ENCODE assay signal across 8 cellular contexts in the genomic region with DNA sequence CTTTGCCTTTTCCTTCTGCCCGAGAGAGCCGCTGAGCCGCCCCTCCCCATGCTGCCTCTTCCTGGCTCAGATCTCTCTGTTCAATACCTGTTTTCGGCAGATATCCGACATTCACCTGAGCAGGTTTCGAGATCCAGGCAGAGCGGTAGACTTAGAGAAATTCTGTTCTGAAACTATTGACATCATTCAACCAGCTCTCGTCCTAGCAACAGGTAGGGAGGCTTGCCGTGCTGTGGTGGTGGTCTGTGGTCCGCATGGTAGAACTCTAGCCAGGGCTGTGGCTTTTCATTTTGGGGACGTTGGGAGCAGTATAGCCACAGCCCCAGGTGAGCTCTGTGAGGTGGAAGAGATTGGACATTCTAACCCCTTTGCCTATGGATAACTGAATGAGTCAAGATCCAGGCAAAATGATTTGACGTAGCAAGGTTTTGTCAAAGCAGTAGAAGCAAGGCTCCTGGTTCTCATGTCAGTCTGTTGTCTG. TPM values are rescaled to one million over a fixed set of nuclear protein-coding genes. Genes with fewer than 3 reads are reported as not detected.
DNase-seq lines count a peak whose midpoint lies in the region; ATAC-seq, FAIRE-seq and TF ChIP-seq lines count a peak whose summit lies in the region.

No MANE protein-coding gene starts in this region.

- peak; percentile 68 for FAIRE-seq in K562 (lab: Jason Lieb, UNC)

- peak overlapping the region; percentile 77 to 94 for H3K9ac ChIP-seq in K562 (ENCODE audit: insufficient read depth in 1 of 2, low read depth in 2 of 2, low read length in 2 of 2)

- TF ChIP-seq POLR2A in K562 (conservative IDR thresholded peaks at IDR 0.05), result no peak

- no TSS peak for BruUV-seq in K562 (replicated peaks; lab: Mats Ljungman, UMichigan)

- peak overlapping the region; percentile 74; the same call in 2 of the 3 replicates for H3K27ac ChIP-seq in K562 (ENCODE audit: extremely low read depth, low read depth, low read length)
- peak overlapping the region; percentile 4 for H3K27ac ChIP-seq in temporal lobe (ENCODE audit: low read depth, low read length)

- no peaks in the 10 kb centered on the region for H3K27me3 ChIP-seq in K562 (ENCODE audit: control insufficient read depth in 2 of 2, insufficient read depth in 2 of 2, low read length in 2 of 2)

- peak; percentile 18 for ATAC-seq in K562

- CTCF ChIA-PET in K562 (lab: Yijun Ruan, JAX; ENCODE audit: low intra/inter-chr PET ratio), result no interaction called here

- peaks cover 18% of the 10 kb centered on the region; the same call in 2 of the 3 replicates for H3K79me2 ChIP-seq in K562 (ENCODE audit: control insufficient read depth, insufficient read depth, low read length)

- in situ Hi-C loops in K562 (cut with MboI), result no loop called here

- WGBS in K562 (ENCODE audit: insufficient coverage, low coverage, missing lambda C conversion rate), result 5% methylated on average over 12 of the region's 12 CpGs

- POLR2A ChIA-PET in K562 (lab: Yijun Ruan, JAX), result interaction anchor here (0.6 kb wide), 3 partner anchors 32 to 861 kb away, joined by 3 read pairs; no protein-coding TSS in a partner anchor

- no peaks in the 10 kb centered on the region for H4K20me1 ChIP-seq in K562 (replicated peaks; ENCODE audit: control insufficient read depth, insufficient read depth, low read length)

- peaks cover 33% of the 10 kb centered on the region for H3K36me3 ChIP-seq in K562 (ENCODE audit: control insufficient read depth, insufficient read depth, low read length)

- H3K9me3 ChIP-seq in K562 (replicated peaks; ENCODE audit: control insufficient read depth, insufficient read depth, low read depth, low read length), result 0 out of 2 replicates have a peak, but pooled peaks cover 3% of the 10 kb centered on the region

- peaks cover 0 to 14% of the 10 kb centered on the region in 2 experiments; a peak in 3 of 5 replicates for H3K4me1 ChIP-seq in K562 (replicated peaks in 1 of 2; ENCODE audit: control insufficient read depth in 2 of 2, insufficient read depth in 2 of 2, low read length in 2 of 2)

- TF ChIP-seq RAD21 in K562 (CRISPR knock-in tag; conservative IDR thresholded peaks at IDR 0.05 in 1 of 2, IDR thresholded peaks at IDR 0.05 in 1 of 2), result no peak

- DNase-seq in NCI-H748 (lab: John Stamatoyannopoulos, UW; ENCODE audit: unreplicated experiment) (peak; percentile 51), NCI-H748 treated with DMSO at 0.1 percent for 48 hours (lab: John Stamatoyannopoulos, UW) (no peak), K562 (ENCODE audit: extremely low read depth in 1 of 4, low spot score in 3 of 4) (peak in 2 of 4 experiments; percentile 22 to 23), left kidney (ENCODE audit: low read depth, low spot score) (peak; percentile 38), DMS153 (lab: John Stamatoyannopoulos, UW) (no peak), NCI-H2227 treated with DMSO at 0.1 percent for 48 hours (lab: John Stamatoyannopoulos, UW) (no peak)
- no peak for DNase-seq in Jurkat, Clone E6-1 (ENCODE audit: low read depth, low spot score)

- H3K4me2 ChIP-seq in K562 (ENCODE audit: insufficient read depth, low read length), result peak overlapping the region; percentile 92

- peak overlapping the region; percentile 97 for H2AFZ ChIP-seq in K562 (ENCODE audit: low read depth, low read length)

- no peak for TF ChIP-seq EP300 in K562 (IDR thresholded peaks at IDR 0.05; ENCODE audit: low read length)

- no peaks in the 10 kb centered on the region for H3K9me1 ChIP-seq in K562 (ENCODE audit: control insufficient read depth, insufficient read depth, low read length)

- peak overlapping the region; percentile 62 for H3K4me3 ChIP-seq in Jurkat, Clone E6-1 (ENCODE audit: low read length)
- peak overlapping the region; percentile 62 for H3K4me3 ChIP-seq in K562

- intact Hi-C loops in K562 (cut with micrococcal nuclease), result no loop called here

- no peak for TF ChIP-seq CTCF in K562 (IDR thresholded peaks at IDR 0.05 in 2 of 3, conservative IDR thresholded peaks at IDR 0.05 in 1 of 3; ENCODE audit: insufficient read depth in 2 of 3, low read depth in 1 of 3, low read length in 3 of 3)

TF ChIP-seq in K562, 482 proteins besides CTCF, POLR2A, EP300 and RAD21 (continues in another document):
- TF ChIP-seq NKRF (IDR thresholded peaks at IDR 0.05; ENCODE audit: borderline replicate concordance), result 0 out of 2 replicates have a peak, but pooled peaks have one; percentile 19

RNA-seq across cellular contexts. Expression of gene TMEM62, which starts 0.8 kb away (rescaled TPM):
- polyA plus RNA-seq in Jurkat, Clone E6-1 (2012; ENCODE audit: insufficient read depth, insufficient read length), result 8.0 TPM
- total RNA-seq in K562 (2011; cell fraction: chromatin; rRNA removed; ENCODE audit: low replicate concordance), result 31.6 and 73.3 TPM in 2 replicates
- total RNA-seq in K562 (2011; cell fraction: nucleolus; rRNA removed), result 19.7 and 20.0 TPM in 2 replicates
- 36.1 and 40.1 TPM in 2 replicates for total RNA-seq in K562 (2011; cell fraction: nucleoplasm; rRNA removed)
- total RNA-seq in K562 (2014; rRNA removed) (13.8 and 14.2 TPM in 2 replicates), K562 (2014; rRNA removed; fragmentation: Illumina TruSeq; extraction: Trizol) (15.7 and 19.8 TPM in 2 replicates), K562 (2015; rRNA removed; fragmentation: Illumina TruSeq; extraction: Trizol) (16.6 and 16.9 TPM in 2 replicates), K562 (2021) (10.6 and 11.9 TPM in 2 replicates), temporal lobe (37.4 TPM)
- polyA plus RNA-seq in K562 (2011; rRNA removed) (7.3 and 10.6 TPM in 2 replicates), K562 (2014; fragmentation: Illumina TruSeq; extraction: Trizol) (13.8 and 14.4 TPM in 2 replicates), K562 (2014; fragmentation: Nextera tagmentation; extraction: Ambion mirVana) (1 to 10 TPM; 4.4 to 6.6 TPM), K562 (2014; rRNA removed) (8.5 and 11.1 TPM in 2 replicates)
- polyA plus RNA-seq in K562 (2011; cell fraction: cytosol; rRNA removed), result 4.7 and 7.6 TPM in 2 replicates
- polyA plus RNA-seq in K562 (2011; cell fraction: nucleus; rRNA removed), result 9.2 and 11.6 TPM in 2 replicates
- polyA plus RNA-seq in K562 (2012), result 7.0 and 9.6 TPM in 2 replicates
- 12.9 and 17.0 TPM in 2 replicates for polyA minus RNA-seq in K562 (2011; rRNA and poly(A)+ RNA removed)
- 3.0 and 3.4 TPM in 2 replicates for polyA minus RNA-seq in K562 (2011; cell fraction: cytosol; rRNA and poly(A)+ RNA removed)
- 11.6 and 12.4 TPM in 2 replicates for polyA minus RNA-seq in K562 (2011; cell fraction: nucleus; rRNA and poly(A)+ RNA removed)

RNA-seq across cellular contexts. Expression of gene UBR1, which starts 28.4 kb away (rescaled TPM):
- 14.6 TPM for polyA plus RNA-seq in Jurkat, Clone E6-1 (2012; ENCODE audit: insufficient read depth, insufficient read length)
- 44.9 and 175 TPM in 2 replicates for total RNA-seq in K562 (2011; cell fraction: chromatin; rRNA removed; ENCODE audit: low replicate concordance)
- total RNA-seq in K562 (2011; cell fraction: nucleolus; rRNA removed), result 23.3 and 24.9 TPM in 2 replicates
- 47.1 and 58.6 TPM in 2 replicates for total RNA-seq in K562 (2011; cell fraction: nucleoplasm; rRNA removed)
- total RNA-seq in K562 (2014; rRNA removed) (15.3 and 20.9 TPM in 2 replicates), K562 (2014; rRNA removed; fragmentation: Illumina TruSeq; extraction: Trizol) (30.7 and 32.8 TPM in 2 replicates), K562 (2015; rRNA removed; fragmentation: Illumina TruSeq; extraction: Trizol) (23.6 and 28.6 TPM in 2 replicates), K562 (2021) (21.2 and 24.0 TPM in 2 replicates), temporal lobe (46.2 TPM)
- polyA plus RNA-seq in K562 (2011; rRNA removed) (10.6 and 15.7 TPM in 2 replicates), K562 (2014; fragmentation: Illumina TruSeq; extraction: Trizol) (10.8 and 14.2 TPM in 2 replicates), K562 (2014; fragmentation: Nextera tagmentation; extraction: Ambion mirVana) (1 to 10 TPM; 5.8 to 7.1 TPM), K562 (2014; rRNA removed) (10.8 and 11.6 TPM in 2 replicates)
- 2.7 and 4.1 TPM in 2 replicates for polyA plus RNA-seq in K562 (2011; cell fraction: cytosol; rRNA removed)
- polyA plus RNA-seq in K562 (2011; cell fraction: nucleus; rRNA removed), result 11.4 and 13.6 TPM in 2 replicates
- polyA plus RNA-seq in K562 (2012), result 7.8 and 9.5 TPM in 2 replicates
- 39.0 and 48.8 TPM in 2 replicates for polyA minus RNA-seq in K562 (2011; rRNA and poly(A)+ RNA removed)
- polyA minus RNA-seq in K562 (2011; cell fraction: cytosol; rRNA and poly(A)+ RNA removed), result 16.3 and 21.1 TPM in 2 replicates
- polyA minus RNA-seq in K562 (2011; cell fraction: nucleus; rRNA and poly(A)+ RNA removed), result 47.7 and 61.1 TPM in 2 replicates

RNA-seq across cellular contexts. Expression of gene CCNDBP1, which starts 51.0 kb away (rescaled TPM):
- polyA plus RNA-seq in Jurkat, Clone E6-1 (2012; ENCODE audit: insufficient read depth, insufficient read length), result 53.3 TPM
- total RNA-seq in K562 (2011; cell fraction: chromatin; rRNA removed; ENCODE audit: low replicate concordance), result 56.2 and 80.6 TPM in 2 replicates
- 40.4 and 46.3 TPM in 2 replicates for total RNA-seq in K562 (2011; cell fraction: nucleolus; rRNA removed)
- 55.0 and 77.6 TPM in 2 replicates for total RNA-seq in K562 (2011; cell fraction: nucleoplasm; rRNA removed)
- 50.0 and 55.5 TPM in 2 replicates for total RNA-seq in K562 (2014; rRNA removed)
- total RNA-seq in K562 (2014; rRNA removed; fragmentation: Illumina TruSeq; extraction: Trizol), result 67.6 and 71.9 TPM in 2 replicates
- 47.9 and 49.5 TPM in 2 replicates for total RNA-seq in K562 (2015; rRNA removed; fragmentation: Illumina TruSeq; extraction: Trizol)
- total RNA-seq in K562 (2021), result 47.9 and 49.1 TPM in 2 replicates
- polyA plus RNA-seq in K562 (2011; rRNA removed), result 98.3 and 111 TPM in 2 replicates
- polyA plus RNA-seq in K562 (2011; cell fraction: cytosol; rRNA removed), result 86.8 and 107 TPM in 2 replicates
- polyA plus RNA-seq in K562 (2011; cell fraction: nucleus; rRNA removed), result 58.5 and 72.4 TPM in 2 replicates
- 50.4 and 99.8 TPM in 2 replicates for polyA plus RNA-seq in K562 (2012)
- polyA plus RNA-seq in K562 (2014; fragmentation: Illumina TruSeq; extraction: Trizol), result 57.7 and 59.9 TPM in 2 replicates
- polyA plus RNA-seq in K562 (2014; fragmentation: Nextera tagmentation; extraction: Ambion mirVana), result 10 to 100 TPM; 37.0 to 44.7 TPM
- 65.4 and 72.0 TPM in 2 replicates for polyA plus RNA-seq in K562 (2014; rRNA removed)
- 61.5 and 64.1 TPM in 2 replicates for polyA minus RNA-seq in K562 (2011; rRNA and poly(A)+ RNA removed)
- 18.9 and 22.9 TPM in 2 replicates for polyA minus RNA-seq in K562 (2011; cell fraction: cytosol; rRNA and poly(A)+ RNA removed)
- polyA minus RNA-seq in K562 (2011; cell fraction: nucleus; rRNA and poly(A)+ RNA removed), result 33.1 and 51.0 TPM in 2 replicates
- 21.9 TPM for total RNA-seq in temporal lobe

Comparison
In these comparisons a context has a peak if more than half of its experiments do, and no peak if none do; other contexts are left out.
1. DNase-seq: peak in NCI-H748 (single experiment) and left kidney (single experiment); none in NCI-H748 treated with DMSO at 0.1 percent for 48 hours (single experiment), Jurkat, Clone E6-1 (single experiment), DMS153 (single experiment) and NCI-H2227 treated with DMSO at 0.1 percent for 48 hours (single experiment).